In the genomic region with DNA sequence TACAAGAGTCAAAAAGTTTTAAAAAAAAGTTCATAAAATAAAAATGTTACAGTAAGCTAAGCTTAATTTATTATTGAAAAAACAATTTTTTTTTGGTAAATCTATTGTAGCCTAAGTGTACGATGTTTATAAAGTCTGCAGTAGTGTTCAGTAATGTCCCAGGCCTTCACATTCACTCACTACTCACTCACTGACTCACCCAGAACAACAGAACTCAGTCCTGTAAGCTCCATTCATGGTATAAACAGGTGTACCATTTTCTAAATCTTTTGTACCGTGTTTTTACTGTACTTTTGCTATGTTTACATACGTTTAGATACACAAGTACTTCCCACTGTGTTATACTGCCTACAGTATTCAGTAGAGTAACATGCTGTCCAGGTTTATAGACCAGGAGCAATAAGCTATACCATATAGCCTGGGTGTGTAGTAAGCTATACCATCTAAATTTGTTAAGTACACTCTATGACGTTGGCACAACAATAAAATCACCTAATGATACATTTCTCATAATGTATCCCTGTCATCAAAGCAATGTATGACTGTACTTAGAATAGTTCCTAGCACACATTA, we compare ENCODE assay signal across 1 cellular context.
TF ChIP-seq lines count a peak whose summit lies in the region.

No MANE protein-coding gene starts in this region.

TF ChIP-seq in IMR-90, 13 proteins besides CTCF, POLR2A, EP300 and RAD21:
- TF ChIP-seq ELK1 (IDR thresholded peaks at IDR 0.05; ENCODE audit: borderline replicate concordance, low read depth, low read length): no peak
- no peak for TF ChIP-seq NFE2L2 (IDR thresholded peaks at IDR 0.05; ENCODE audit: low read depth, low read length)
- TF ChIP-seq MAZ (IDR thresholded peaks at IDR 0.05; ENCODE audit: borderline replicate concordance, low read depth, low read length): no peak
- no peak for TF ChIP-seq FOS (IDR thresholded peaks at IDR 0.05; ENCODE audit: low read depth, low read length)
- TF ChIP-seq MXI1 (IDR thresholded peaks at IDR 0.05; ENCODE audit: borderline replicate concordance, low read depth, low read length): no peak
- no peak for TF ChIP-seq CEBPB (IDR thresholded peaks at IDR 0.05; ENCODE audit: low read depth, low read length)
- no peak for TF ChIP-seq BHLHE40 (IDR thresholded peaks at IDR 0.05; ENCODE audit: low read depth, low read length)
